Comparison of ENCODE assay signal across 8 cellular contexts in genomic region chr4:149264093-149264733, GRCh38.
DNase-seq lines count a peak whose midpoint lies in the region; ATAC-seq, FAIRE-seq and TF ChIP-seq lines count a peak whose summit lies in the region.

No MANE protein-coding gene starts in this region.

- peak; percentile 61 for DNase-seq in COLO829 (ENCODE audit: low spot score)
- peak; percentile 0 for DNase-seq in NCI-H2081 treated with DMSO at 0.1 percent for 48 hours (lab: John Stamatoyannopoulos, UW)
- DNase-seq in astrocyte (ENCODE audit: low read depth), result peak; percentile 39
- peak in 1 of 2 donors; percentile 4 for DNase-seq in left colon
- no peak for DNase-seq in stimulated activated CD4-positive, alpha-beta T cell treated with anti-CD3 and anti-CD28 coated beads, Interleukin-4, amount 100 ng/mL, for 24 hours

- H3K9ac ChIP-seq in astrocyte (ENCODE audit: low read length), result no peak overlapping the region

- ATAC-seq in GM18508 (IDR thresholded peaks at IDR 0.05; ENCODE audit: insufficient read depth, unreplicated experiment), result peak; percentile 75
- peak; percentile 94 for ATAC-seq in HG02870 (IDR thresholded peaks at IDR 0.05; ENCODE audit: unreplicated experiment)
- peak; percentile 92 for ATAC-seq in left colon
- no peak for ATAC-seq in HG02981 (IDR thresholded peaks at IDR 0.05; ENCODE audit: unreplicated experiment)

- intact Hi-C loops in left colon (cut with DNase I, micrococcal nuclease), result no loop called here

- H3K79me2 ChIP-seq in astrocyte (ENCODE audit: insufficient read depth, low read length), result no peaks in the 10 kb centered on the region

- no peaks in the 10 kb centered on the region for H3K36me3 ChIP-seq in astrocyte (ENCODE audit: insufficient read depth, low read length)

- H3K36me3 Mint-ChIP-seq in astrocyte (ENCODE audit: low read depth, unreplicated experiment), result no peaks in the 10 kb centered on the region

- peak; percentile 70 for FAIRE-seq in astrocyte (lab: Jason Lieb, UNC)

- H3K4me3 ChIP-seq in astrocyte (ENCODE audit: insufficient read depth, low read depth, low read length), result no peak overlapping the region

- no peaks in the 10 kb centered on the region for H3K27me3 ChIP-seq in astrocyte (ENCODE audit: insufficient read depth, low read length)

- H3K27ac Mint-ChIP-seq in astrocyte (ENCODE audit: unreplicated experiment), result no peak overlapping the region

- no peak overlapping the region for H2AFZ ChIP-seq in astrocyte (ENCODE audit: low read depth, low read length)

- TF ChIP-seq CTCF in astrocyte (IDR thresholded peaks at IDR 0.05; ENCODE audit: insufficient read depth, low read depth, low read length), result peak; percentile 75

- H4K20me1 ChIP-seq in astrocyte (ENCODE audit: insufficient read depth, low read length), result no peaks in the 10 kb centered on the region

- no peaks in the 10 kb centered on the region for H3K4me1 ChIP-seq in astrocyte (ENCODE audit: insufficient read depth, low read length)

- H3K27ac ChIP-seq in astrocyte (ENCODE audit: low read depth, low read length), result no peak overlapping the region

- H3K4me2 ChIP-seq in astrocyte (ENCODE audit: low read length), result no peak overlapping the region

- H3K4me1 Mint-ChIP-seq in astrocyte (ENCODE audit: low read depth, unreplicated experiment), result no peaks in the 10 kb centered on the region

- H3K27me3 Mint-ChIP-seq in astrocyte (ENCODE audit: low read depth, unreplicated experiment), result no peaks in the 10 kb centered on the region

- H3K9me3 ChIP-seq in astrocyte (ENCODE audit: insufficient read depth, low read depth, low read length), result no peaks in the 10 kb centered on the region

- H3K9me3 Mint-ChIP-seq in astrocyte (ENCODE audit: unreplicated experiment), result no peaks in the 10 kb centered on the region

- H3K4me3 Mint-ChIP-seq in astrocyte (ENCODE audit: unreplicated experiment), result no peak overlapping the region
